In the genomic region with DNA sequence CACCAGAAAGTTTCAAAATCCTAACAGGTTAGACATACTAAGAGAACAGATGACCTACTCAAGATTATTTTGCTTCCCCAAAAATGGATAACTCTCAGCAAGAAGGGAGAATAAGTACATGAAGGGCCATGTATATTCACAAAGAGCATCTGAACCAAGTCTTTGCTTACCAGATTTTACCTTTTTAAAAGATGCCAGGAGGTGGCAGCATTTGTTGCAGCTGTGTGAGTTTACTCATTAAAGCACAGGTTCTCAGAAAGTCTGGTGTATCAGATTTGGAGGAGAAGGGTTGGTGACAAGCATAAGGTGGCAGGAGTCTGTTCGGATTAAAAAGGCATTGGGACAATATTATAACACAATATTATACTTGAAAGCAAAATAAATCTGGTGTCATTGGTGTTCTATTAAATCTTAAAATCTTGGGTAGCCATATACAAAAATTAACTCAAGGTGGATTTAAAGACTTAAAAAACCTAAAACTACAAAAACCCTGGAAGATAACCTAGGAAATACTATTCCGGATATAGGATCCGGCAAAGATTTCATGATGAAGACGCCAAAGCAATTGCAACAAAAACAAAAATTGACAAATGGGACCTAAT, we compare ENCODE assay signal across 8 cellular contexts. TPM values are rescaled to one million over a fixed set of nuclear protein-coding genes. Genes with fewer than 3 reads are reported as not detected.
A peak's percentile ranks its signal among the peaks of the same experiment; 100 is the strongest.
DNase-seq lines count a peak whose midpoint lies in the region; ATAC-seq, FAIRE-seq and TF ChIP-seq lines count a peak whose summit lies in the region.

No MANE protein-coding gene starts in this region.

- no peak for FAIRE-seq in HTR-8/SVneo (lab: Jason Lieb, UNC)

- H3K9ac ChIP-seq in OCI-LY1 (ENCODE audit: low read length): no peak overlapping the region

- in situ Hi-C loops in Caki2 (cut with HindIII; ENCODE audit: low pct_unique_long_range_greater_than_20kb, low sequenced_read_pairs): no loop called here

- no peaks in the 10 kb centered on the region for H3K79me2 ChIP-seq in OCI-LY1 (ENCODE audit: insufficient read depth, low read length)

- no peak overlapping the region for H3K4me2 ChIP-seq in OCI-LY1 (ENCODE audit: low read length)

- H3K27ac ChIP-seq in OCI-LY1 (ENCODE audit: low read depth, low read length, poor library complexity, severe bottlenecking): no peak overlapping the region

- H3K9me2 ChIP-seq in OCI-LY1 (ENCODE audit: low read depth, low read length): no peaks in the 10 kb centered on the region

- H3F3A ChIP-seq in OCI-LY1 (ENCODE audit: insufficient read depth, low read length): no peaks in the 10 kb centered on the region

- no peaks in the 10 kb centered on the region for H3K9me3 ChIP-seq in OCI-LY1 (ENCODE audit: low read length)

- DNase-seq in Caki2 (ENCODE audit: low read depth) (peak; percentile 30), HTR-8/SVneo (ENCODE audit: insufficient read length, low spot score) (peak; percentile 18), globus pallidus (ENCODE audit: low spot score) (peak; percentile 62), retina (peak; percentile 48), NK-92 (lab: John Stamatoyannopoulos, UW; ENCODE audit: unreplicated experiment) (no peak)
- DNase-seq in activated gamma-delta T cell treated with anti-CD3 and anti-CD28 coated beads, Interleukin-2, amount 50 U/mL, for 16 hours (ENCODE audit: low read depth): peak; percentile 29

- no peaks in the 10 kb centered on the region for H3K36me3 ChIP-seq in OCI-LY1 (ENCODE audit: insufficient read depth, low read length)

- no peak overlapping the region for H3K4me3 ChIP-seq in OCI-LY1 (ENCODE audit: low read depth, low read length, poor library complexity, severe bottlenecking)

- no peak overlapping the region for H2AFZ ChIP-seq in OCI-LY1 (ENCODE audit: low read length)

- peak; percentile 75 for TF ChIP-seq CTCF in OCI-LY1 (IDR thresholded peaks at IDR 0.05; ENCODE audit: low read length)

- H3K4me1 ChIP-seq in OCI-LY1 (ENCODE audit: insufficient read depth, low read length, severe bottlenecking): no peaks in the 10 kb centered on the region

- peak; percentile 67 for ATAC-seq in GM19438 (IDR thresholded peaks at IDR 0.05; ENCODE audit: low read depth, unreplicated experiment)

- H3K27me3 ChIP-seq in OCI-LY1 (ENCODE audit: insufficient read depth, low read length): no peaks in the 10 kb centered on the region

- H4K20me1 ChIP-seq in OCI-LY1 (ENCODE audit: insufficient read depth, low read length): no peaks in the 10 kb centered on the region

RNA-seq across cellular contexts. Expression of gene NFKB1, which starts 51.3 kb away (rescaled TPM):
- total RNA-seq in Caki2 (2014; rRNA removed; shearing (Covaris generic); ENCODE audit: low replicate concordance): 21.0 and 29.6 TPM in 2 replicates
